8 cellular contexts compared by ENCODE assay signal in the genomic region with DNA sequence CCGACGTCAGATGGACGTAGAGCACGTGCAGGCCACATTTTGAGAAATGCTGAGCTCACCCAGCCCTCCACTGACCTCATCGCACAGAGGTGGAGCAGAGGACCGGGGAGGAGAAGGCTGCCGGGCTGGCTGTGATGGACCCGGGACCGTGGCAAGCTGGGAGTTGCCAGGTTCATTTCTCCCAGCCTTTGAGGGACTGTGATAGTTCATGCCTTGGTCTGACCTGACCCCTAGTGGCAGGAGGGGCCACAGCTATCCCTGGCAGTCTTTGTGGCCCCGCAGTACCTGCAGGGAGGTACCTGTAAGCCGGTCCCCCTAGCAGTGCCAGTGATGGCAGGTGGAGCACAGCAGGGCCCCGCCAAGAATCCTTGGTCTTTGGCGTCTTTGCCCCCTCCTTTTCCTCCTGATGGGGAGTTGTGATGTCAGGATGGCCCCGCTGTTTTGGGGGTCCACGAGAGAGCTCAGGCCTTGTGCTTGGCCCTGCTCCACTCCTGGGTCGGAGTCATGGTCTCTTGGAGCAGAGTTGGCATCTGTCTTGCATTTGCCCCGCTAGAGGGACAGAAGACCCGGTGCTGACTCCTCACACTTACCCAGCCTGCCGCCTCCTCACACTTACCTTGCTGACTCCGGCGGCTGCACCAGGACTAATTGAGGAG. TPM values are rescaled to one million over a fixed set of nuclear protein-coding genes. Genes with fewer than 3 reads are reported as not detected.
DNase-seq lines count a peak whose midpoint lies in the region; ATAC-seq and TF ChIP-seq lines count a peak whose summit lies in the region.

No MANE protein-coding gene starts in this region.

- H2AFZ ChIP-seq in PC-3 (ENCODE audit: low read length): no peak overlapping the region

- TF ChIP-seq CTCF in PC-3 (conservative IDR thresholded peaks at IDR 0.05; ENCODE audit: low read depth, low read length) (peak; percentile 65), foreskin keratinocyte (conservative IDR thresholded peaks at IDR 0.05) (peak; percentile 69), omental fat pad (IDR thresholded peaks at IDR 0.05) (peak in 2 of 3 donors; percentile 6 to 82), transverse colon (IDR thresholded peaks at IDR 0.05) (peak; percentile 71 to 83 (median 73))

- no TSS peak for BruUV-seq in PC-3 (replicated peaks; lab: Mats Ljungman, UMichigan)

- no peaks in the 10 kb centered on the region for H3K36me3 Mint-ChIP-seq in activated T-helper 1 cell treated with anti-CD3 and anti-CD28 coated beads, Interleukin-12 subunit alpha, Interleukin-12 subunit beta, Interleukin-2, Interleukin-4 antibody, amounts not matched to agents 30 ng/mL and 10 ng/mL and 1 ng/mL, durations not matched to agents 14 hours and 24 hours and 36 hours (ENCODE audit: low read depth)

- no peaks in the 10 kb centered on the region for H3K9me2 ChIP-seq in PC-3 (replicated peaks; ENCODE audit: low read length)

- DNase-seq in C1 segment of cervical spinal cord (lab: John Stamatoyannopoulos, UW) (peak in 12 of 14 donors; percentile 5 to 66 (median 31)), HAP-1 (ENCODE audit: low spot score in 2 of 2) (peak; percentile 23 to 69), PC-3 (peak; percentile 56), foreskin keratinocyte (no peak), omental fat pad (ENCODE audit: low spot score) (no peak), transverse colon (peak; percentile 70)
- peak; percentile 19 for DNase-seq in activated T-helper 1 cell treated with anti-CD3 and anti-CD28 coated beads, Interleukin-12 subunit alpha, Interleukin-12 subunit beta, Interleukin-2, Interleukin-4 antibody, amounts not matched to agents 30 ng/mL and 10 ng/mL and 1 ng/mL, durations not matched to agents 14 hours and 24 hours and 36 hours (ENCODE audit: low spot score)

- no peak for TF ChIP-seq POLR2A in transverse colon (IDR thresholded peaks at IDR 0.05)

- CTCF ChIA-PET in PC-3 (lab: Charles Lee): interaction anchor here (0.6 kb wide), 1 partner anchor 164 kb away, joined by 4 read pairs; no protein-coding TSS in a partner anchor

- WGBS in transverse colon (ENCODE audit: low coverage in 1 of 2), 2 donors: 64 to 92% methylated on average over 4 to 18 of the region's 21 CpGs

- no peaks in the 10 kb centered on the region for H3K9me3 Mint-ChIP-seq in activated T-helper 1 cell treated with anti-CD3 and anti-CD28 coated beads, Interleukin-12 subunit alpha, Interleukin-12 subunit beta, Interleukin-2, Interleukin-4 antibody, amounts not matched to agents 30 ng/mL and 10 ng/mL and 1 ng/mL, durations not matched to agents 14 hours and 24 hours and 36 hours

- H3K36me3 ChIP-seq in HAP-1 (replicated peaks): no peaks in the 10 kb centered on the region
- peaks cover 3% of the 10 kb centered on the region; the same call in 1 of the 2 replicates for H3K36me3 ChIP-seq in PC-3 (ENCODE audit: low read depth, low read length)
- H3K36me3 ChIP-seq in transverse colon: no peaks in the 10 kb centered on the region

- ATAC-seq in PC-3 (peak; percentile 83), foreskin keratinocyte (peak; percentile 68), omental fat pad (ENCODE audit: low FRiP score) (peak; percentile 53), GM18520 (IDR thresholded peaks at IDR 0.05; ENCODE audit: unreplicated experiment) (no peak)

- no peaks in the 10 kb centered on the region for H3K27me3 ChIP-seq in HAP-1 (ENCODE audit: low read depth)
- H3K27me3 ChIP-seq in PC-3 (ENCODE audit: low read length): no peaks in the 10 kb centered on the region
- no peaks in the 10 kb centered on the region for H3K27me3 ChIP-seq in foreskin keratinocyte
- no peaks in the 10 kb centered on the region for H3K27me3 ChIP-seq in transverse colon

- H3K4me3 Mint-ChIP-seq in activated T-helper 1 cell treated with anti-CD3 and anti-CD28 coated beads, Interleukin-12 subunit alpha, Interleukin-12 subunit beta, Interleukin-2, Interleukin-4 antibody, amounts not matched to agents 30 ng/mL and 10 ng/mL and 1 ng/mL, durations not matched to agents 14 hours and 24 hours and 36 hours: no peak overlapping the region

- intact Hi-C loops in PC-3 (cut with micrococcal nuclease) (loop anchor here (1.0 kb wide), 1 partner anchor 164 kb away; no protein-coding TSS in a partner anchor), transverse colon (cut with DNase I; ENCODE audit: low total_unique reads) (loop anchor here (1.0 kb wide), 1 partner anchor 185 kb away; no protein-coding TSS in a partner anchor)
- intact Hi-C loops in activated T-helper 1 cell treated with anti-CD3 and anti-CD28 coated beads, Interleukin-12 subunit alpha, Interleukin-12 subunit beta, Interleukin-2, Interleukin-4 antibody, amounts not matched to agents 30 ng/mL and 10 ng/mL and 1 ng/mL, durations not matched to agents 14 hours and 24 hours and 36 hours (cut with micrococcal nuclease): loop anchor here (1.0 kb wide), 2 partner anchors 165 to 227 kb away; no protein-coding TSS in a partner anchor

- no peaks in the 10 kb centered on the region for H4K20me1 ChIP-seq in PC-3 (ENCODE audit: low read length)

- TF ChIP-seq EP300 in transverse colon (IDR thresholded peaks at IDR 0.05; ENCODE audit: low read depth): no peak

- H3K79me2 ChIP-seq in PC-3 (ENCODE audit: low read length): no peaks in the 10 kb centered on the region

- H3K27me3 Mint-ChIP-seq in activated T-helper 1 cell treated with anti-CD3 and anti-CD28 coated beads, Interleukin-12 subunit alpha, Interleukin-12 subunit beta, Interleukin-2, Interleukin-4 antibody, amounts not matched to agents 30 ng/mL and 10 ng/mL and 1 ng/mL, durations not matched to agents 14 hours and 24 hours and 36 hours (ENCODE audit: insufficient read depth): no peaks in the 10 kb centered on the region

- no peaks in the 10 kb centered on the region for H3K4me1 Mint-ChIP-seq in activated T-helper 1 cell treated with anti-CD3 and anti-CD28 coated beads, Interleukin-12 subunit alpha, Interleukin-12 subunit beta, Interleukin-2, Interleukin-4 antibody, amounts not matched to agents 30 ng/mL and 10 ng/mL and 1 ng/mL, durations not matched to agents 14 hours and 24 hours and 36 hours (ENCODE audit: low read depth)

- H3K4me2 ChIP-seq in PC-3 (ENCODE audit: low read length): no peak overlapping the region

- H3K27ac ChIP-seq in PC-3 (ENCODE audit: low read length) (no peak overlapping the region), foreskin keratinocyte (no peak overlapping the region), transverse colon (no peak overlapping the region)

- no peaks in the 10 kb centered on the region for H3F3A ChIP-seq in PC-3 (ENCODE audit: low read length, unreplicated experiment)

- in situ Hi-C loops in HAP-1 (cut with MboI; ENCODE audit: low sequenced_read_pairs): loop anchor here (5.0 to 25.0 kb wide), 2 partner anchors 186 to 626 kb away; no protein-coding TSS in a partner anchor
- in situ Hi-C loops in transverse colon (cut with MboI; ENCODE audit: low pct_ligation_motif_present in 1 of 4, low pct_unique_long_range_greater_than_20kb in 1 of 4, low sequenced_read_pairs in 3 of 4): loop anchor here (10.0 to 25.0 kb wide), 2 partner anchors 176 to 188 kb away; no protein-coding TSS in a partner anchor

- H3K27ac Mint-ChIP-seq in activated T-helper 1 cell treated with anti-CD3 and anti-CD28 coated beads, Interleukin-12 subunit alpha, Interleukin-12 subunit beta, Interleukin-2, Interleukin-4 antibody, amounts not matched to agents 30 ng/mL and 10 ng/mL and 1 ng/mL, durations not matched to agents 14 hours and 24 hours and 36 hours: no peak overlapping the region

- H3K9me3 ChIP-seq in HAP-1: no peaks in the 10 kb centered on the region
- H3K9me3 ChIP-seq in PC-3 (ENCODE audit: low read length): no peaks in the 10 kb centered on the region
- H3K9me3 ChIP-seq in transverse colon: no peaks in the 10 kb centered on the region

- POLR2A ChIA-PET in PC-3 (lab: Charles Lee; ENCODE audit: unreplicated experiment): no interaction called here

- H3K4me1 ChIP-seq in HAP-1 (no peaks in the 10 kb centered on the region), PC-3 (ENCODE audit: insufficient read depth, low read length) (peaks cover 8% of the 10 kb centered on the region; the same call in 1 of the 2 replicates), foreskin keratinocyte (no peaks in the 10 kb centered on the region), transverse colon (no peaks in the 10 kb centered on the region)

- no peak overlapping the region for H3K9ac ChIP-seq in PC-3 (ENCODE audit: low read length)

- H3K4me3 ChIP-seq in HAP-1 (no peak overlapping the region), PC-3 (ENCODE audit: low read length) (no peak overlapping the region), transverse colon (no peak overlapping the region)

RNA-seq across cellular contexts. Expression of a gene that starts 50.4 kb away (rescaled TPM):
- total RNA-seq in PC-3 (2014; rRNA removed) (not detected in 2 replicates), foreskin keratinocyte (not detected in 2 replicates), omental fat pad (not detected), transverse colon (not detected)
- total RNA-seq in activated T-helper 1 cell treated with anti-CD3 and anti-CD28 coated beads, Interleukin-12 subunit alpha, Interleukin-12 subunit beta, Interleukin-2, Interleukin-4 antibody, amounts not matched to agents 30 ng/mL and 10 ng/mL and 1 ng/mL, durations not matched to agents 14 hours and 24 hours and 36 hours: not detected in 2 replicates
- polyA plus RNA-seq in foreskin keratinocyte: not detected in 2 replicates

Comparison
In these comparisons a context has a peak if more than half of its experiments do, and no peak if none do; other contexts are left out.
1. DNase-seq: peak in C1 segment of cervical spinal cord (12 of 14), HAP-1 (2 of 2), PC-3 (single experiment), activated T-helper 1 cell treated with anti-CD3 and anti-CD28 coated beads, Interleukin-12 subunit alpha, Interleukin-12 subunit beta, Interleukin-2, Interleukin-4 antibody, amounts not matched to agents 30 ng/mL and 10 ng/mL and 1 ng/mL, durations not matched to agents 14 hours and 24 hours and 36 hours (single experiment) and transverse colon (single experiment); none in foreskin keratinocyte (0 of 2) and omental fat pad (single experiment).
2. Peak in every context shown above with its lines, with median percentiles within 50 percentile points of each other: CTCF ChIP-seq.